8 cellular contexts compared by ENCODE assay signal in the genomic region with DNA sequence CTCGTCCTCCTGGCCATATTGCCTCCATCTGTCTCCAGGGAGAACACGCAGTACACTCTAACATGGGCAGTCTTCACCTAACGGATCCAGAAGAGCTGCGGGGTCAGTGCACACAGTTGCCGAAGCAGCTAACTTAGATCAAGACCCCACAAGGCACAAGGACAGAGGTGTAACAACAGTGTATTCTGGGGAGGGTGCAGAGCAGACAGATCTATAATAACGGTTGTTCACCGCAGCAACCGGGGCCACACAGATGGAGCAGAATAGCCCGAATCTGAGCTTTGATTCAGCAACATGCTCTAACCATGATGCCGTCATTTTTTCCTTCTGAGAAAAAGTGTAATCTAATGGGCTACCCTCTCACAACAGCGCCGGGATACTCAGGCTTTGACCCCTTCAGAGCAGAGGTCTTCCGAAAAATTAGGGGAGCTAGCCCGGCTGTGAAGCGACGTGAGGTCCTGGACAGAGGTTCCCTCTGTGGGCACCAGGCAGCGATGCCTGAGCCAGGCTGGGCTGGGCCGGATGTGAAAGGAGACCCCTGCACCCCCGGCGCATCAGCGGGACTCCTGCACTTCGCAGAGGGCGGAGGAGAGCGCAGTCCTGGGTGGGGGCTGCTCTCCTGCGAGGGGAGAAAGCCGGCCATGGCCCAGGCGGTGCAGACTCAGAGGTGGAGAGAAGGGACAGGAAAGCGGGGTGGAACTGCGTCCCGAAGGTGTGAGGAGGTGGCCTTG. TPM values are rescaled to one million over a fixed set of nuclear protein-coding genes. Genes with fewer than 3 reads are reported as not detected.
DNase-seq lines count a peak whose midpoint lies in the region; ATAC-seq, FAIRE-seq and TF ChIP-seq lines count a peak whose summit lies in the region.

No MANE protein-coding gene starts in this region.

- H3K36me3 ChIP-seq in bronchial epithelial cell (ENCODE audit: control insufficient read depth, insufficient read depth, low read length) = no peaks in the 10 kb centered on the region
- H3K36me3 ChIP-seq in kidney epithelial cell (ENCODE audit: control insufficient read depth, insufficient read depth, low read length) = no peaks in the 10 kb centered on the region

- DNase-seq in bronchial epithelial cell (ENCODE audit: low read depth) (no peak), kidney epithelial cell (ENCODE audit: low read depth) (no peak), putamen (ENCODE audit: low spot score) (no peak), NOMO-1 treated with dmso at 0.1 percent for 144 hours (lab: John Stamatoyannopoulos, UW; ENCODE audit: unreplicated experiment) (no peak)
- DNase-seq in stimulated activated CD4-positive, alpha-beta T cell treated with anti-CD3 and anti-CD28 coated beads, Interleukin-1b, Interleukin-23, amount 100 ng/mL, for 48 hours = peak; percentile 21

- ATAC-seq in GM18517 (IDR thresholded peaks at IDR 0.05; ENCODE audit: unreplicated experiment) = peak; percentile 12
- peak; percentile 5 for ATAC-seq in HG03066 (IDR thresholded peaks at IDR 0.05; ENCODE audit: low read depth, unreplicated experiment)

- no peak for FAIRE-seq in bronchial epithelial cell (lab: Jason Lieb, UNC)

- peaks cover 24% of the 10 kb centered on the region for H3K27me3 Mint-ChIP-seq in T-helper 1 cell treated with Interleukin-12 subunit alpha and Interleukin-12 subunit beta and Interleukin-4 antibody, amounts not matched to agents 30 μg/mL and 1 μg/mL, for 36 hours (ENCODE audit: low read depth)

- H3K36me3 Mint-ChIP-seq in T-helper 1 cell treated with Interleukin-12 subunit alpha and Interleukin-12 subunit beta and Interleukin-4 antibody, amounts not matched to agents 30 μg/mL and 1 μg/mL, for 36 hours (ENCODE audit: low read depth) = peaks cover 2% of the 10 kb centered on the region

- TF ChIP-seq CTCF in bronchial epithelial cell (IDR thresholded peaks at IDR 0.05; ENCODE audit: insufficient read depth, low read length, severe bottlenecking) (no peak), kidney epithelial cell (IDR thresholded peaks at IDR 0.05; ENCODE audit: insufficient read depth, low read length, poor library complexity, severe bottlenecking) (no peak)

- H3K4me1 Mint-ChIP-seq in T-helper 1 cell treated with Interleukin-12 subunit alpha and Interleukin-12 subunit beta and Interleukin-4 antibody, amounts not matched to agents 30 μg/mL and 1 μg/mL, for 36 hours (ENCODE audit: low read depth) = peaks cover 21% of the 10 kb centered on the region

- peak overlapping the region; percentile 88 for H3K4me3 Mint-ChIP-seq in T-helper 1 cell treated with Interleukin-12 subunit alpha and Interleukin-12 subunit beta and Interleukin-4 antibody, amounts not matched to agents 30 μg/mL and 1 μg/mL, for 36 hours

- H3K4me3 ChIP-seq in bronchial epithelial cell (ENCODE audit: low read depth, low read length) = peak overlapping the region; percentile 69
- peak overlapping the region; percentile 75 for H3K4me3 ChIP-seq in kidney epithelial cell (ENCODE audit: low read depth, low read length)

- H3K27me3 ChIP-seq in bronchial epithelial cell (ENCODE audit: control insufficient read depth, insufficient read depth, low read length) (peaks cover 2% of the 10 kb centered on the region), kidney epithelial cell (ENCODE audit: control insufficient read depth, insufficient read depth, low read length) (no peaks in the 10 kb centered on the region)

- no peaks in the 10 kb centered on the region for H3K9me3 Mint-ChIP-seq in T-helper 1 cell treated with Interleukin-12 subunit alpha and Interleukin-12 subunit beta and Interleukin-4 antibody, amounts not matched to agents 30 μg/mL and 1 μg/mL, for 36 hours

- H3K27ac Mint-ChIP-seq in T-helper 1 cell treated with Interleukin-12 subunit alpha and Interleukin-12 subunit beta and Interleukin-4 antibody, amounts not matched to agents 30 μg/mL and 1 μg/mL, for 36 hours = peak overlapping the region; percentile 82

RNA-seq across cellular contexts. Expression of a gene that starts 57.5 kb away (rescaled TPM):
- 1.8 TPM in 2 replicates for total RNA-seq in bronchial epithelial cell
- total RNA-seq in kidney epithelial cell = 17.7 and 17.8 TPM in 2 replicates
